ENCODE assay signal across 18 cellular contexts in the genomic region with DNA sequence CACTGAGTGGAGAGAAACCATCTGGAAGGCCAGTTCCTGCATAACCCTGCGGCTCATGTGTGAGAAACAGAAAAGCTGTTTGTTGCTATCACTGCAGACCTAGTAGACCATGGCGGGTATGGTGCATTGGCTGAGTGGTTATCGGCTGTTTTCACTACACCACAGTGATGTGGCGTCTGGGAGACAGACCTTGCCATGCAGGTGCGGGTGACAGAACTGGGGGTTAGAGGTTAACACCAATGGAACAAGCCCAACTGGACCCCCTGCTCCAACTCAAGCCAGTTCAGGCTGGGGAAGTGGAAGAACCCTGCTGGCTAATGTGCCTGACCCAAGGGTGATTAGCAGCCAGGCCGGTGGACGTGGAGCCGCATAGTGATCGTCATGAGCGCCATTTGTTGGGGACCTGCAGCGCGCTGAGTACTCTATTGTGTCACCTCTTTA.
DNase-seq lines count a peak whose midpoint lies in the region; ATAC-seq, FAIRE-seq and TF ChIP-seq lines count a peak whose summit lies in the region.
"Had no signal": no experiment of that assay in that cellular context is flagged by ENCODE, and none has a peak within 500 bp of the region (broad histone marks: within the 10 kb centered on the region; RNA-seq: fewer than 3 reads in every experiment).

No MANE protein-coding gene starts in this region.

- TF ChIP-seq CTCF in mesothelial cell of epicardium (IDR thresholded peaks at IDR 0.05; ENCODE audit: unreplicated experiment) = no peak

- DNase-seq in activated naive CD4-positive, alpha-beta T cell treated with Interleukin-2 at 50 U/mL for 16 hours = no peak
- DNase-seq in GM19239 (ENCODE audit: insufficient read length, low spot score) = no peak
- DNase-seq in activated naive CD8-positive, alpha-beta T cell treated with anti-CD3 and anti-CD28 coated beads for 36 hours = no peak
- DNase-seq in sciatic nerve (ENCODE audit: low spot score) = peak; percentile 49
- DNase-seq in NCI-H510A (lab: John Stamatoyannopoulos, UW) = no peak
- no peak for DNase-seq in mesothelial cell of epicardium (ENCODE audit: low spot score in 2 of 2, unreplicated experiment in 2 of 2)
- DNase-seq in NCI-H446 (lab: John Stamatoyannopoulos, UW) = no peak
- DNase-seq: ACHN, activated gamma-delta T cell treated with Interleukin-2 at 50 U/mL for 16 hours, colonic mucosa, mesendoderm, NCI-H1092 treated with DMSO at 0.1 percent for 48 hours, SW 1271 had no signal

- no peaks in the 10 kb centered on the region for H3K36me3 Mint-ChIP-seq in activated naive CD4-positive, alpha-beta T cell treated with anti-CD3 and anti-CD28 coated beads, Interleukin-2, amount 50 U/mL, for 24 hours
- peaks cover 6% of the 10 kb centered on the region for H3K36me3 Mint-ChIP-seq in activated naive CD8-positive, alpha-beta T cell treated with anti-CD3 and anti-CD28 coated beads for 36 hours
- no peaks in the 10 kb centered on the region for H3K36me3 Mint-ChIP-seq in mesothelial cell of epicardium
- H3K36me3 Mint-ChIP-seq: stimulated activated effector memory CD8-positive, alpha-beta T cell treated with anti-CD3 and anti-CD28 coated beads, Interleukin-12 subunit alpha, Interleukin-12 subunit beta, amount 100 ng/mL, for 72 hours had no signal

- H3K4me3 Mint-ChIP-seq in activated naive CD4-positive, alpha-beta T cell treated with anti-CD3 and anti-CD28 coated beads, Interleukin-2, amount 50 U/mL, for 24 hours = no peak overlapping the region
- H3K4me3 Mint-ChIP-seq in activated naive CD8-positive, alpha-beta T cell treated with anti-CD3 and anti-CD28 coated beads for 36 hours = no peak overlapping the region
- H3K4me3 Mint-ChIP-seq in mesothelial cell of epicardium = no peak overlapping the region
- H3K4me3 Mint-ChIP-seq: nephron; stimulated activated effector memory CD8-positive, alpha-beta T cell treated with anti-CD3 and anti-CD28 coated beads, Interleukin-12 subunit alpha, Interleukin-12 subunit beta, amount 100 ng/mL, for 72 hours had no signal

- ATAC-seq in sciatic nerve = no peak
- ATAC-seq: left colon; stimulated activated effector memory CD8-positive, alpha-beta T cell treated with anti-CD3 and anti-CD28 coated beads, Interleukin-12 subunit alpha, Interleukin-12 subunit beta, amount 100 ng/mL, for 72 hours had no signal

- H3K27me3 Mint-ChIP-seq in activated naive CD4-positive, alpha-beta T cell treated with anti-CD3 and anti-CD28 coated beads, Interleukin-2, amount 50 U/mL, for 24 hours = no peaks in the 10 kb centered on the region
- no peaks in the 10 kb centered on the region for H3K27me3 Mint-ChIP-seq in activated naive CD8-positive, alpha-beta T cell treated with anti-CD3 and anti-CD28 coated beads for 36 hours
- H3K27me3 Mint-ChIP-seq in mesothelial cell of epicardium (ENCODE audit: low read depth) = peaks cover 33% of the 10 kb centered on the region

- intact Hi-C loops in sciatic nerve (cut with DNase I) = no loop called here

- FAIRE-seq in GM19239 (lab: Jason Lieb, UNC) = peak; percentile 97
- FAIRE-seq: TTC549 had no signal

- peaks cover 4% of the 10 kb centered on the region for H3K9me3 Mint-ChIP-seq in activated naive CD4-positive, alpha-beta T cell treated with anti-CD3 and anti-CD28 coated beads, Interleukin-2, amount 50 U/mL, for 24 hours
- H3K9me3 Mint-ChIP-seq in activated naive CD8-positive, alpha-beta T cell treated with anti-CD3 and anti-CD28 coated beads for 36 hours = peaks cover 5% of the 10 kb centered on the region
- no peaks in the 10 kb centered on the region for H3K9me3 Mint-ChIP-seq in mesothelial cell of epicardium
- H3K9me3 Mint-ChIP-seq: nephron; stimulated activated effector memory CD8-positive, alpha-beta T cell treated with anti-CD3 and anti-CD28 coated beads, Interleukin-12 subunit alpha, Interleukin-12 subunit beta, amount 100 ng/mL, for 72 hours had no signal

- peak overlapping the region; percentile 99 for H3K27ac Mint-ChIP-seq in activated naive CD4-positive, alpha-beta T cell treated with anti-CD3 and anti-CD28 coated beads, Interleukin-2, amount 50 U/mL, for 24 hours
- peak overlapping the region; percentile 98 for H3K27ac Mint-ChIP-seq in activated naive CD8-positive, alpha-beta T cell treated with anti-CD3 and anti-CD28 coated beads for 36 hours
- no peak overlapping the region for H3K27ac Mint-ChIP-seq in mesothelial cell of epicardium
- H3K27ac Mint-ChIP-seq: stimulated activated effector memory CD8-positive, alpha-beta T cell treated with anti-CD3 and anti-CD28 coated beads, Interleukin-12 subunit alpha, Interleukin-12 subunit beta, amount 100 ng/mL, for 72 hours had no signal

- H3K4me1 Mint-ChIP-seq in activated naive CD4-positive, alpha-beta T cell treated with anti-CD3 and anti-CD28 coated beads, Interleukin-2, amount 50 U/mL, for 24 hours = peaks cover 75% of the 10 kb centered on the region
- H3K4me1 Mint-ChIP-seq in activated naive CD8-positive, alpha-beta T cell treated with anti-CD3 and anti-CD28 coated beads for 36 hours = peaks cover 81% of the 10 kb centered on the region
- H3K4me1 Mint-ChIP-seq in mesothelial cell of epicardium = peaks cover 13% of the 10 kb centered on the region
